Comparison of ENCODE assay signal across 8 cellular contexts in the genomic region with DNA sequence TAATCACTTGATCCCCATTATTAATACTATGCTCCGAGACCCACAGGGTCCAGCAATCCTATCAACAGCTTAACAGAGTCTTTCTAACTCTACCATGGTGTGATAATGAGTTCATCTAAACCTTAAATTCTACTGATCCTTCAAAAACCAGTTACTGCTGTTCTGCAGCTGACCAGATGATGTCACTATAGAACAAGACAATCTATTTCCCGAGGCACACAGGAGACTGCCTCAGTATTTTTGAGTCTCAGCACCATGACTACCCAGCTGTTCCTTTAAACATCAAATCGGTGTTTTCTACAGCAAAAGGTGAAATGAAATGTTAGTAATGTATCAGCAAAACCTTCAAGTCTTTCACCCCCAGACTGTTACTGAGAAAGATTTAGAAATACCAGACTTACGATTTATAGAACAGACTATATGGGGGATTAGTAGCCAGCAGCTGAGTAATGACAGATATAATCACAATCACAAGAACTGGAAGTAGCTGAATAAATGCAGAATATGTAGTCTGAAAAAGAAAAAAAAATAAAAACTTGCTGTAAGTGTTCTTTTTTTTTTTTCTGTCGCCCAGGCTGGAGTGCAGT. TPM values are rescaled to one million over a fixed set of nuclear protein-coding genes. Genes with fewer than 3 reads are reported as not detected.
A peak's percentile ranks its signal among the peaks of the same experiment; 100 is the strongest.
DNase-seq lines count a peak whose midpoint lies in the region; ATAC-seq and TF ChIP-seq lines count a peak whose summit lies in the region.

No MANE protein-coding gene starts in this region.

- no peaks in the 10 kb centered on the region for H3K9me3 Mint-ChIP-seq in activated CD4-positive, alpha-beta memory T cell treated with anti-CD3 and anti-CD28 coated beads, Interleukin-2, amount 10 ng/mL, durations not matched to agents 7 days and 5 days
- no peaks in the 10 kb centered on the region for H3K9me3 Mint-ChIP-seq in neural crest cell

- H3K36me3 Mint-ChIP-seq in activated CD4-positive, alpha-beta memory T cell treated with anti-CD3 and anti-CD28 coated beads, Interleukin-2, amount 10 ng/mL, durations not matched to agents 7 days and 5 days (ENCODE audit: low read depth), result peaks cover 28% of the 10 kb centered on the region
- H3K36me3 Mint-ChIP-seq in neural crest cell (ENCODE audit: low read depth), result peaks cover 6% of the 10 kb centered on the region

- H3K4me1 Mint-ChIP-seq in activated CD4-positive, alpha-beta memory T cell treated with anti-CD3 and anti-CD28 coated beads, Interleukin-2, amount 10 ng/mL, durations not matched to agents 7 days and 5 days, result peaks cover 46% of the 10 kb centered on the region
- H3K4me1 Mint-ChIP-seq in neural crest cell, result no peaks in the 10 kb centered on the region

- DNase-seq in stimulated activated CD4-positive, alpha-beta T cell treated with anti-CD3 and anti-CD28 coated beads, Interleukin-15, amount 100 ng/mL, for 24 hours, result peak; percentile 54
- DNase-seq in stimulated activated CD4-positive, alpha-beta T cell treated with anti-CD3 and anti-CD28 coated beads, Interleukin-12 subunit alpha, Interleukin-12 subunit beta, amount 100 ng/mL, for 4 hours, result no peak
- peak; percentile 43 for DNase-seq in NCI-H774 (lab: John Stamatoyannopoulos, UW)
- peak; percentile 59 for DNase-seq in activated CD4-positive, alpha-beta memory T cell treated with anti-CD3 and anti-CD28 coated beads, Interleukin-2, amount 10 ng/mL, durations not matched to agents 7 days and 5 days
- peak; percentile 84 for DNase-seq in fibroblast of peridontal ligament (ENCODE audit: extremely low read depth)
- peak; percentile 48 for DNase-seq in neural crest cell (ENCODE audit: low read depth, low spot score)

- H3K27me3 Mint-ChIP-seq in activated CD4-positive, alpha-beta memory T cell treated with anti-CD3 and anti-CD28 coated beads, Interleukin-2, amount 10 ng/mL, durations not matched to agents 7 days and 5 days, result no peaks in the 10 kb centered on the region
- H3K27me3 Mint-ChIP-seq in neural crest cell (ENCODE audit: low read depth), result no peaks in the 10 kb centered on the region

- POLR2A ChIA-PET in activated CD4-positive, alpha-beta memory T cell treated with anti-CD3 and anti-CD28 coated beads, Interleukin-2, amount 10 ng/mL, durations not matched to agents 7 days and 5 days (lab: Charles Lee), result interaction anchor here (0.7 to 11.1 kb wide), 16 partner anchors 9 to 880 kb away, joined by 3 to 137 read pairs (median 4); a partner anchor contains a TSS

- no peak overlapping the region for H3K4me3 Mint-ChIP-seq in activated CD4-positive, alpha-beta memory T cell treated with anti-CD3 and anti-CD28 coated beads, Interleukin-2, amount 10 ng/mL, durations not matched to agents 7 days and 5 days
- H3K4me3 Mint-ChIP-seq in neural crest cell, result no peak overlapping the region

- TF ChIP-seq CTCF in neural crest cell (conservative IDR thresholded peaks at IDR 0.05), result peak; percentile 94

- H3K27ac Mint-ChIP-seq in activated CD4-positive, alpha-beta memory T cell treated with anti-CD3 and anti-CD28 coated beads, Interleukin-2, amount 10 ng/mL, durations not matched to agents 7 days and 5 days, result peak overlapping the region; percentile 36
- no peak overlapping the region for H3K27ac Mint-ChIP-seq in neural crest cell (ENCODE audit: unreplicated experiment)

- CTCF ChIA-PET in activated CD4-positive, alpha-beta memory T cell treated with anti-CD3 and anti-CD28 coated beads, Interleukin-2, amount 10 ng/mL, durations not matched to agents 7 days and 5 days (lab: Charles Lee), result interaction anchor here (0.5 to 9.4 kb wide), 49 partner anchors 8 to 343 kb away, joined by 3 to 329 read pairs (median 5); a partner anchor contains a TSS

- peak; percentile 63 for ATAC-seq in HG03432 (IDR thresholded peaks at IDR 0.05; ENCODE audit: unreplicated experiment)
- ATAC-seq in HG03095 (IDR thresholded peaks at IDR 0.05; ENCODE audit: unreplicated experiment), result no peak

RNA-seq across cellular contexts. Expression of a gene that starts 16.9 kb away (rescaled TPM):
- 10 to 100 TPM; 16.1 to 17.0 TPM for total RNA-seq in activated CD4-positive, alpha-beta memory T cell treated with anti-CD3 and anti-CD28 coated beads, Interleukin-2, amount 10 ng/mL, durations not matched to agents 7 days and 5 days
- 27.9 and 32.5 TPM in 2 replicates for total RNA-seq in neural crest cell

RNA-seq across cellular contexts. Expression of a gene that starts 18.5 kb away (rescaled TPM):
- total RNA-seq in activated CD4-positive, alpha-beta memory T cell treated with anti-CD3 and anti-CD28 coated beads, Interleukin-2, amount 10 ng/mL, durations not matched to agents 7 days and 5 days, result 1 to 10 TPM; 9.4 to 9.5 TPM
- 15.2 and 16.1 TPM in 2 replicates for total RNA-seq in neural crest cell

RNA-seq across cellular contexts. Expression of a gene that starts 27.5 kb away (rescaled TPM):
- 1 to 10 TPM; 5.5 TPM for total RNA-seq in activated CD4-positive, alpha-beta memory T cell treated with anti-CD3 and anti-CD28 coated beads, Interleukin-2, amount 10 ng/mL, durations not matched to agents 7 days and 5 days
- total RNA-seq in neural crest cell, result 2.2 and 2.4 TPM in 2 replicates

RNA-seq across cellular contexts. Expression of a gene that starts 32.7 kb away (rescaled TPM):
- 10 to 100 TPM; 48.1 TPM for total RNA-seq in activated CD4-positive, alpha-beta memory T cell treated with anti-CD3 and anti-CD28 coated beads, Interleukin-2, amount 10 ng/mL, durations not matched to agents 7 days and 5 days
- 0.25 and 0.30 TPM in 2 replicates for total RNA-seq in neural crest cell

RNA-seq across cellular contexts. Expression of a gene that starts 39.3 kb away (rescaled TPM):
- total RNA-seq in activated CD4-positive, alpha-beta memory T cell treated with anti-CD3 and anti-CD28 coated beads, Interleukin-2, amount 10 ng/mL, durations not matched to agents 7 days and 5 days, result 1 to 10 TPM; 1.0 to 1.8 TPM
- total RNA-seq in neural crest cell, result not detected in 2 replicates
